18 cellular contexts compared by ENCODE assay signal in genomic region chr22:38963872-38964271, GRCh38. TPM values are rescaled to one million over a fixed set of nuclear protein-coding genes. Genes with fewer than 3 reads are reported as not detected.
DNase-seq lines count a peak whose midpoint lies in the region; ATAC-seq and TF ChIP-seq lines count a peak whose summit lies in the region.
"Had no signal": no experiment of that assay in that cellular context is flagged by ENCODE, and none has a peak within 500 bp of the region (broad histone marks: within the 10 kb centered on the region; RNA-seq: fewer than 3 reads in every experiment).

No MANE protein-coding gene starts in this region.

- no peak overlapping the region for H4K91ac ChIP-seq in IMR-90 (ENCODE audit: insufficient read depth, low read depth, low read length)

- in situ Hi-C loops in IMR-90 (cut with MboI; ENCODE audit: low sequenced_read_pairs): no loop called here

- H3K36me3 ChIP-seq in IMR-90 (ENCODE audit: control insufficient read depth, insufficient read depth, low read length): no peaks in the 10 kb centered on the region
- no peaks in the 10 kb centered on the region for H3K36me3 ChIP-seq in duodenal mucosa (ENCODE audit: control insufficient read depth in 1 of 2, insufficient read depth in 2 of 2, low read length in 2 of 2)
- no peaks in the 10 kb centered on the region for H3K36me3 ChIP-seq in esophagus muscularis mucosa
- H3K36me3 ChIP-seq: breast epithelium, MG63 had no signal

- H2AK5ac ChIP-seq in IMR-90 (ENCODE audit: low read depth, low read length): no peak overlapping the region

- peak overlapping the region; percentile 33 for H2BK5ac ChIP-seq in IMR-90 (ENCODE audit: low read depth, low read length, poor library complexity, severe bottlenecking)

- H3K27me3 Mint-ChIP-seq in CD14-positive monocyte (ENCODE audit: low read depth in 3 of 3) (peaks cover 3 to 7% (median 5%) of the 10 kb centered on the region in 3 donors), nephron progenitor cell (ENCODE audit: low read depth, poor library complexity) (peaks cover 11% of the 10 kb centered on the region)
- H3K27me3 Mint-ChIP-seq: activated naive CD4-positive, alpha-beta T cell treated with anti-CD3 and anti-CD28 coated beads, Interleukin-2, amount 50 U/mL, for 24 hours had no signal

- H3K4ac ChIP-seq in IMR-90 (ENCODE audit: low read depth, low read length): no peak overlapping the region

- WGBS in IMR-90 (ENCODE audit: extremely low coverage in 2 of 2, insufficient read length in 1 of 2), 2 experiments: 80% methylated on average over 2 of the region's 9 CpGs; no CpG with 5 or more reads in 1 of the 2 experiments
- WGBS in esophagus muscularis mucosa: no CpG with 5 or more reads among the region's 9 CpGs

- DNase-seq in CD14-positive monocyte (ENCODE audit: low spot score) (no peak), IMR-90 (no peak), nephron progenitor cell (no peak), NCI-H1105 (lab: John Stamatoyannopoulos, UW) (no peak), esophagus muscularis mucosa (ENCODE audit: extremely low spot score) (no peak)
- DNase-seq: DMS 273 treated with DMSO at 0.1 percent for 48 hours, foreskin fibroblast, MG63, NCI-H2029 treated with DMSO at 0.1 percent for 48 hours, NCI-H526 had no signal

- no peak overlapping the region for H2AK9ac ChIP-seq in IMR-90 (replicated peaks; ENCODE audit: low read depth, low read length, poor library complexity)

- TF ChIP-seq EP300 in esophagus muscularis mucosa (IDR thresholded peaks at IDR 0.05): no peak

- H2BK15ac ChIP-seq in IMR-90 (ENCODE audit: low read depth, low read length): no peak overlapping the region

- no peak overlapping the region for H3K4me2 ChIP-seq in IMR-90 (ENCODE audit: low read depth, low read length)

- H3K27me3 ChIP-seq in IMR-90 (ENCODE audit: control insufficient read depth, insufficient read depth, low read length) (peaks cover 51% of the 10 kb centered on the region), duodenal mucosa (ENCODE audit: control insufficient read depth in 1 of 2, insufficient read depth in 2 of 2, low read length in 2 of 2) (no peaks in the 10 kb centered on the region), esophagus muscularis mucosa (peaks cover 0 to 17% (median 0%) of the 10 kb centered on the region in 4 donors)
- H3K27me3 ChIP-seq: breast epithelium, MG63 had no signal

- H3K27ac ChIP-seq in IMR-90 (ENCODE audit: insufficient read depth, low read length) (no peak overlapping the region), duodenal mucosa (ENCODE audit: low read depth, low read length) (peak overlapping the region; percentile 5), esophagus muscularis mucosa (replicated peaks in 1 of 4) (no peak overlapping the region)

- H2BK20ac ChIP-seq in IMR-90 (ENCODE audit: low read depth, low read length): no peak overlapping the region

- H3K4me1 Mint-ChIP-seq in CD14-positive monocyte (peaks cover 74% of the 10 kb centered on the region), nephron progenitor cell (peaks cover 38% of the 10 kb centered on the region)
- H3K4me1 Mint-ChIP-seq: activated naive CD4-positive, alpha-beta T cell treated with anti-CD3 and anti-CD28 coated beads, Interleukin-2, amount 50 U/mL, for 24 hours had no signal

- H3K9me3 Mint-ChIP-seq in CD14-positive monocyte (peaks cover 0 to 5% (median 0%) of the 10 kb centered on the region in 7 donors), nephron progenitor cell (no peaks in the 10 kb centered on the region)
- H3K9me3 Mint-ChIP-seq: activated naive CD4-positive, alpha-beta T cell treated with anti-CD3 and anti-CD28 coated beads, Interleukin-2, amount 50 U/mL, for 24 hours; stimulated activated naive CD8-positive, alpha-beta T cell treated with anti-CD3 and anti-CD28 coated beads, Interleukin-15, Interleukin-2, amounts not matched to agents 100 ng/mL and 50 ng/mL, for 24 hours had no signal

- H3K23ac ChIP-seq in IMR-90 (ENCODE audit: low read depth, low read length): no peak overlapping the region

- dilution Hi-C loops in IMR-90 (cut with HindIII; ENCODE audit: low sequenced_read_pairs, unreplicated experiment): no loop called here

- no peaks in the 10 kb centered on the region for H3K4me1 ChIP-seq in IMR-90 (ENCODE audit: control insufficient read depth, insufficient read depth, low read length)
- H3K4me1 ChIP-seq in duodenal mucosa (ENCODE audit: control insufficient read depth in 1 of 2, insufficient read depth in 2 of 2, low read length in 2 of 2): peaks cover 12 to 14% of the 10 kb centered on the region in 2 donors
- no peaks in the 10 kb centered on the region for H3K4me1 ChIP-seq in esophagus muscularis mucosa
- H3K4me1 ChIP-seq: breast epithelium had no signal

- no peak overlapping the region for H4K8ac ChIP-seq in IMR-90 (ENCODE audit: low read depth in 2 of 2, low read length in 2 of 2)

- H3K4me3 ChIP-seq in IMR-90 (ENCODE audit: insufficient read depth, low read depth, low read length): no peak overlapping the region
- H3K4me3 ChIP-seq in duodenal mucosa (ENCODE audit: low read depth in 1 of 2, low read length in 2 of 2): peak overlapping the region in 1 of 2 donors; percentile 48
- no peak overlapping the region for H3K4me3 ChIP-seq in esophagus muscularis mucosa
- H3K4me3 ChIP-seq: breast epithelium, MG63 had no signal

- no peak overlapping the region for H2AFZ ChIP-seq in IMR-90 (replicated peaks; ENCODE audit: low read length, poor library complexity)

- H3K9me3 ChIP-seq in IMR-90 (ENCODE audit: control insufficient read depth, insufficient read depth, low read length) (no peaks in the 10 kb centered on the region), duodenal mucosa (ENCODE audit: control insufficient read depth in 1 of 2, low read length in 2 of 2) (no peaks in the 10 kb centered on the region), esophagus muscularis mucosa (no peaks in the 10 kb centered on the region)
- H3K9me3 ChIP-seq: breast epithelium, MG63 had no signal

- no TSS peak for BruUV-seq in IMR-90 (replicated peaks; lab: Mats Ljungman, UMichigan)

- ATAC-seq in IMR-90 (ENCODE audit: low read depth) (no peak), HG03378 (IDR thresholded peaks at IDR 0.05; ENCODE audit: unreplicated experiment) (no peak), SK-N-SH treated with all-trans-retinoic acid at 6 μM for 48 hours (no peak)

- CTCF ChIA-PET in IMR-90 (lab: Yijun Ruan, JAX): no interaction called here

- H3K4me3 Mint-ChIP-seq in CD14-positive monocyte (peak overlapping the region; percentile 1 to 31), nephron progenitor cell (peak overlapping the region; percentile 1)
- H3K4me3 Mint-ChIP-seq: activated naive CD4-positive, alpha-beta T cell treated with anti-CD3 and anti-CD28 coated beads, Interleukin-2, amount 50 U/mL, for 24 hours; stimulated activated naive CD8-positive, alpha-beta T cell treated with anti-CD3 and anti-CD28 coated beads, Interleukin-15, Interleukin-2, amounts not matched to agents 100 ng/mL and 50 ng/mL, for 24 hours had no signal

- peak overlapping the region in 5 of 7 donors; percentile 25 to 91 (median 48) for H3K27ac Mint-ChIP-seq in CD14-positive monocyte
- no peak overlapping the region for H3K27ac Mint-ChIP-seq in nephron progenitor cell
- H3K27ac Mint-ChIP-seq: activated naive CD4-positive, alpha-beta T cell treated with anti-CD3 and anti-CD28 coated beads, Interleukin-2, amount 50 U/mL, for 24 hours; stimulated activated naive CD8-positive, alpha-beta T cell treated with anti-CD3 and anti-CD28 coated beads, Interleukin-15, Interleukin-2, amounts not matched to agents 100 ng/mL and 50 ng/mL, for 24 hours had no signal

- H3K79me1 ChIP-seq in IMR-90 (ENCODE audit: low read depth in 1 of 2, low read length in 2 of 2): no peaks in the 10 kb centered on the region

- H4K5ac ChIP-seq in IMR-90 (ENCODE audit: low read depth, low read length): no peak overlapping the region

- H3K14ac ChIP-seq in IMR-90 (replicated peaks; ENCODE audit: low read depth, low read length): no peak overlapping the region

- no peak for TF ChIP-seq POLR2A in IMR-90 (IDR thresholded peaks at IDR 0.05; ENCODE audit: low read depth, low read length)
- no peak for TF ChIP-seq POLR2A in esophagus muscularis mucosa (IDR thresholded peaks at IDR 0.05; ENCODE audit: low read depth)

- TF ChIP-seq CTCF in CD14-positive monocyte (IDR thresholded peaks at IDR 0.05): no peak
- no peak for TF ChIP-seq CTCF in IMR-90 (conservative IDR thresholded peaks at IDR 0.05; ENCODE audit: low read depth, low read length)
- TF ChIP-seq CTCF in nephron progenitor cell (IDR thresholded peaks at IDR 0.05): no peak
- TF ChIP-seq CTCF in esophagus muscularis mucosa (IDR thresholded peaks at IDR 0.05): no peak

- POLR2A ChIA-PET in IMR-90 (lab: Charles Lee; ENCODE audit: unreplicated experiment): no interaction called here

- TF ChIP-seq RAD21 in IMR-90 (IDR thresholded peaks at IDR 0.05; ENCODE audit: low read length): no peak

- no peak overlapping the region for H3K9ac ChIP-seq in IMR-90 (ENCODE audit: low read depth, low read length)
- peak overlapping the region in 1 of 2 donors; percentile 32 for H3K9ac ChIP-seq in duodenal mucosa (ENCODE audit: low read depth in 1 of 2, low read length in 2 of 2)

- intact Hi-C loops in CD14-positive monocyte (cut with micrococcal nuclease) (no loop called here), IMR-90 (cut with micrococcal nuclease) (no loop called here), esophagus muscularis mucosa (cut with DNase I) (no loop called here)

- no peak overlapping the region for H3K56ac ChIP-seq in IMR-90 (ENCODE audit: extremely low read depth, insufficient read depth, low read length)

- H3K36me3 Mint-ChIP-seq in CD14-positive monocyte: peaks cover 48 to 63% of the 10 kb centered on the region in 2 donors
- H3K36me3 Mint-ChIP-seq in nephron progenitor cell (ENCODE audit: low read depth): no peaks in the 10 kb centered on the region
- H3K36me3 Mint-ChIP-seq: activated naive CD4-positive, alpha-beta T cell treated with anti-CD3 and anti-CD28 coated beads, Interleukin-2, amount 50 U/mL, for 24 hours had no signal

- H3K18ac ChIP-seq in IMR-90 (ENCODE audit: low read depth, low read length): no peak overlapping the region

- H2BK120ac ChIP-seq in IMR-90 (ENCODE audit: low read depth, low read length): no peak overlapping the region

- no peaks in the 10 kb centered on the region; the same call in none of the 2 replicates for H4K20me1 ChIP-seq in IMR-90 (ENCODE audit: insufficient read depth, low read length)

- no peaks in the 10 kb centered on the region for H3K9me1 ChIP-seq in IMR-90 (ENCODE audit: insufficient read depth, low read length)

RNA-seq across cellular contexts. Expression of gene APOBEC3A, which starts 6.5 kb away (rescaled TPM):
- polyA plus RNA-seq in CD14-positive monocyte (100 to 1,000 TPM; 233 to 247 TPM), IMR-90 (2012; rRNA removed) (not detected in 2 replicates)
- total RNA-seq in IMR-90 (2012; rRNA removed) (not detected in 2 replicates), esophagus muscularis mucosa (1 to 10 TPM in 1 of 4 donors, under 1 TPM in 1, not detected in 2; 0.58 to 8.0 TPM)
- polyA plus RNA-seq in IMR-90 (2012; cell fraction: cytosol; rRNA removed): not detected in 2 replicates
- polyA plus RNA-seq in IMR-90 (2012; cell fraction: nucleus; rRNA removed; ENCODE audit: low replicate concordance): not detected in 2 replicates
- total RNA-seq: HT1080, pulmonary artery endothelial cell had no signal

RNA-seq across cellular contexts. Expression of gene APOBEC3B, which starts 18.3 kb away (rescaled TPM):
- polyA plus RNA-seq in CD14-positive monocyte: 10 to 100 TPM in 1 of 2 donors, under 1 TPM in 1; 0.40 to 12.6 TPM
- 17.2 and 17.6 TPM in 2 replicates for total RNA-seq in IMR-90 (2012; rRNA removed)
- polyA plus RNA-seq in IMR-90 (2012; rRNA removed): 34.2 and 35.1 TPM in 2 replicates
- polyA plus RNA-seq in IMR-90 (2012; cell fraction: cytosol; rRNA removed): 19.0 and 30.1 TPM in 2 replicates
- polyA plus RNA-seq in IMR-90 (2012; cell fraction: nucleus; rRNA removed; ENCODE audit: low replicate concordance): 11.0 and 11.8 TPM in 2 replicates
- under 1 TPM in 1 of 4 donors, not detected in 3; 0.50 TPM for total RNA-seq in esophagus muscularis mucosa

RNA-seq across cellular contexts. Expression of gene APOBEC3C, which starts 50.2 kb away (rescaled TPM):
- polyA plus RNA-seq in CD14-positive monocyte (10 to 100 TPM; 69.4 to 86.3 TPM), IMR-90 (2012; rRNA removed) (26.7 and 32.0 TPM in 2 replicates)
- total RNA-seq in IMR-90 (2012; rRNA removed) (5.6 and 6.6 TPM in 2 replicates), esophagus muscularis mucosa (10 to 100 TPM in 2 of 4 donors, 1 to 10 TPM in 2; 7.1 to 11.3 (median 8.8) TPM)
- 21.9 and 31.4 TPM in 2 replicates for polyA plus RNA-seq in IMR-90 (2012; cell fraction: cytosol; rRNA removed)
- polyA plus RNA-seq in IMR-90 (2012; cell fraction: nucleus; rRNA removed; ENCODE audit: low replicate concordance): 17.7 and 30.2 TPM in 2 replicates

RNA-seq across cellular contexts. Expression of gene APOBEC3D, which starts 57.1 kb away (rescaled TPM):
- polyA plus RNA-seq in CD14-positive monocyte (1 to 10 TPM; 1.7 to 2.0 TPM), IMR-90 (2012; rRNA removed) (0.44 and 0.51 TPM in 2 replicates)
- total RNA-seq in IMR-90 (2012; rRNA removed) (0.54 and 0.56 TPM in 2 replicates), esophagus muscularis mucosa (1 to 10 TPM in 2 of 4 donors, under 1 TPM in 2; 0.66 to 3.4 (median 1.1) TPM)
- polyA plus RNA-seq in IMR-90 (2012; cell fraction: cytosol; rRNA removed): 0.11 and 0.20 TPM in 2 replicates
- polyA plus RNA-seq in IMR-90 (2012; cell fraction: nucleus; rRNA removed; ENCODE audit: low replicate concordance): 2.5 and 3.7 TPM in 2 replicates
- total RNA-seq: HT1080 had no signal

Comparison
In these comparisons a context has a peak if more than half of its experiments do, and no peak if none do; other contexts are left out.
1. RNA of gene APOBEC3B, which starts 18.3 kb away (total RNA-seq): 17.2 to 17.6 TPM in IMR-90; 0.50 TPM in esophagus muscularis mucosa; every median in the first group is over 10 times any median in the second.